7 cellular contexts compared by ENCODE assay signal in the genomic region with DNA sequence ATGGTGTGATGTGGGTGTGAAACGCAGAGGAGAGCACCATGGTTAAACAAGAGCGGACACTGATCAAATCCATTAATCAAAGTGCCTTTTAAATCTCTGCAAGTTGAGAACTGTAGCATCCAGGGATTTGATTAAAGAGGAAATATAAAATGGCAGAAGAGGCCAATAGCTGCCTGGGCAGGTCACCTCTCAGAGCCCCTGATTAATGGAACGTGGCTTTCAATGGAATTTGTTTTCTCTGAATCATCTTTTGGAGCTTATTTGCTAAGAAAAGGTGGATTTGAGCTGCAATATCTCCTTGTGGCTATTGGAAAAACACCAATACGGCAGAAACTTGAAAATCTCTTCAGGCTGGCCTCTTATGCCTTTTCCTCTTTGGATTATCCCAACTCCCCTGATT.
"Had no signal": no experiment of that assay in that cellular context is flagged by ENCODE, and none has a peak within 500 bp of the region (broad histone marks: within the 10 kb centered on the region; RNA-seq: fewer than 3 reads in every experiment).

No MANE protein-coding gene starts in this region.

- DNase-seq: GM23248, GOT3, H7, HFFc6, IMR-90 had no signal

- ATAC-seq: HCT116, K562 had no signal

- H3K4me3 Mint-ChIP-seq: HFFc6 had no signal

- H3K27ac Mint-ChIP-seq: HFFc6 had no signal

- H3K9me3 Mint-ChIP-seq: HFFc6 had no signal
